ENCODE assay signal across 15 cellular contexts in the genomic region with DNA sequence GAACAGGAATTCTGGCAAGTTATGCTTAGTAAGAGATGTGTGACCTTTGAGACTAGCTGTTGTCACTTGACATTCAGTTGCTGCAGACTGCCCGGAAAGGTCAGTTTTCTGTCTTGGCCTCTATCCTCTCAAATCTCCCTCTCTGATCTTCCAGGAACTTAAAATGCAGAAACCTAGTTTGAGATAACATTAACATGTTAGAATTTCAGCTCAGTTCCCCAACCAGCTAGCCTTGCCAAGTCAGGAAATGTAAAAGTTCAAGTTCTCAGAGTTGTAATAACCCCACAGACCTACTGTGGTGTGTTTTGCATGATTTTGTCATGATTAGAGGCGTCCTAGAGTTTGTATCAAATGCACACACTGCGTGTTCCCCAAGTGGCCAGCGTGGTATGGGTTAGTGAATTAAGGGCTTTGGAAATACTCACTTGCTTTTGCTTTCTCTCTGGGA. TPM values are rescaled to one million over a fixed set of nuclear protein-coding genes. Genes with fewer than 3 reads are reported as not detected.
A peak's percentile ranks its signal among the peaks of the same experiment; 100 is the strongest.
DNase-seq lines count a peak whose midpoint lies in the region; ATAC-seq and TF ChIP-seq lines count a peak whose summit lies in the region.
"Had no signal": no experiment of that assay in that cellular context is flagged by ENCODE, and none has a peak within 500 bp of the region (broad histone marks: within the 10 kb centered on the region; RNA-seq: fewer than 3 reads in every experiment).

No MANE protein-coding gene starts in this region.

- TF ChIP-seq CTCF in heart right ventricle (IDR thresholded peaks at IDR 0.05), result no peak
- TF ChIP-seq CTCF in activated B cell treated with CpG ODN at 0.5 μM for 24 hours (IDR thresholded peaks at IDR 0.05), result no peak
- TF ChIP-seq CTCF in gastrocnemius medialis (IDR thresholded peaks at IDR 0.05 in 4 of 5, conservative IDR thresholded peaks at IDR 0.05 in 1 of 5), result no peak

- no peak overlapping the region for H3K9ac ChIP-seq in GM23248

- intact Hi-C loops in Right ventricle myocardium inferior (cut with DNase I), result loop anchor here (2.0 kb wide), 1 partner anchor 42 kb away; no protein-coding TSS in a partner anchor
- intact Hi-C loops in heart right ventricle (cut with DNase I), result loop anchor here in 2 of 10 donors (5.0 kb wide), 2 partner anchors 42 to 47 kb away; a partner anchor contains a TSS
- intact Hi-C loops in activated B cell treated with CpG ODN at 0.5 μM for 24 hours (cut with micrococcal nuclease), result loop anchor here (1.0 to 2.0 kb wide), 3 partner anchors 8 to 52 kb away; a partner anchor contains a TSS
- intact Hi-C loops in gastrocnemius medialis (cut with DNase I; ENCODE audit: low total_unique reads), result no loop called here

- H3K9me3 ChIP-seq in heart right ventricle (no peaks in the 10 kb centered on the region), GM23248 (ENCODE audit: low read depth) (no peaks in the 10 kb centered on the region), gastrocnemius medialis (no peaks in the 10 kb centered on the region)
- H3K9me3 ChIP-seq: right atrium auricular region, upper lobe of right lung had no signal

- H3F3A ChIP-seq in GM23248 (ENCODE audit: insufficient read depth), result no peaks in the 10 kb centered on the region

- H3K27me3 Mint-ChIP-seq in activated B cell treated with CpG ODN at 0.5 μM for 24 hours (no peaks in the 10 kb centered on the region), immature natural killer cell (ENCODE audit: low read depth in 3 of 3) (peaks cover 0 to 8% (median 7%) of the 10 kb centered on the region in 3 donors)
- H3K27me3 Mint-ChIP-seq in stimulated activated naive CD8-positive, alpha-beta T cell treated with anti-CD3 and anti-CD28 coated beads, Interleukin-15, amount 100 ng/mL, for 72 hours, result no peaks in the 10 kb centered on the region

- H3K27ac Mint-ChIP-seq in activated B cell treated with CpG ODN at 0.5 μM for 24 hours, result peak overlapping the region; percentile 72
- peak overlapping the region; percentile 48 to 88 (median 80) for H3K27ac Mint-ChIP-seq in immature natural killer cell
- H3K27ac Mint-ChIP-seq in stimulated activated naive CD8-positive, alpha-beta T cell treated with anti-CD3 and anti-CD28 coated beads, Interleukin-15, amount 100 ng/mL, for 72 hours, result peak overlapping the region in 1 of 2 donors; percentile 10

- H3K4me3 Mint-ChIP-seq in activated B cell treated with CpG ODN at 0.5 μM for 24 hours (peak overlapping the region; percentile 40), immature natural killer cell (peak overlapping the region; percentile 19 to 88 (median 57))
- peak overlapping the region; percentile 74 to 77 for H3K4me3 Mint-ChIP-seq in stimulated activated naive CD8-positive, alpha-beta T cell treated with anti-CD3 and anti-CD28 coated beads, Interleukin-15, amount 100 ng/mL, for 72 hours

- H3K36me3 Mint-ChIP-seq in activated B cell treated with CpG ODN at 0.5 μM for 24 hours (ENCODE audit: low read depth), result peaks cover 22% of the 10 kb centered on the region
- peaks cover 0 to 8% (median 8%) of the 10 kb centered on the region in 3 donors for H3K36me3 Mint-ChIP-seq in immature natural killer cell

- WGBS in heart right ventricle, 2 donors, result 62 to 63% methylated on average over 4 of the region's 4 CpGs
- WGBS in GM23248 (ENCODE audit: low coverage in 1 of 2, low lambda C conversion rate in 2 of 2, missing lambda C conversion rate in 2 of 2), 2 experiments, result 68 to 77% methylated on average over 4 of the region's 4 CpGs

- DNase-seq in Right ventricle myocardium inferior (ENCODE audit: missing footprints), result peak; percentile 58
- no peak for DNase-seq in heart right ventricle
- no peak for DNase-seq in activated B cell treated with CpG ODN at 0.5 μM for 24 hours
- peak; percentile 15 to 58 (median 35) for DNase-seq in immature natural killer cell
- peak; percentile 27 to 63 for DNase-seq in stimulated activated naive CD8-positive, alpha-beta T cell treated with anti-CD3 and anti-CD28 coated beads, Interleukin-15, amount 100 ng/mL, for 72 hours
- DNase-seq in stimulated activated CD4-positive, alpha-beta T cell treated with anti-CD3 and anti-CD28 coated beads, Interleukin-12 subunit alpha, Interleukin-12 subunit beta, amount 100 ng/mL, for 4 hours, result no peak
- no peak for DNase-seq in GM23248
- DNase-seq in gastrocnemius medialis, result no peak
- DNase-seq: activated effector memory CD4-positive, alpha-beta T cell treated with anti-CD3 and anti-CD28 coated beads, Interleukin-2, amount 50 U/mL, for 16 hours; brain microvascular endothelial cell; GOT3; stimulated activated CD4-positive, alpha-beta T cell treated with anti-CD3 and anti-CD28 coated beads, Interleukin-2, amount 100 ng/mL, for 48 hours; upper lobe of right lung had no signal

- H3K4me1 ChIP-seq in heart right ventricle, result peaks cover 7 to 87% (median 53%) of the 10 kb centered on the region in 9 donors
- no peaks in the 10 kb centered on the region for H3K4me1 ChIP-seq in GM23248 (ENCODE audit: insufficient read depth)
- H3K4me1 ChIP-seq in gastrocnemius medialis, result peaks cover 17 to 22% of the 10 kb centered on the region in 2 donors

- H3K9me3 Mint-ChIP-seq in activated B cell treated with CpG ODN at 0.5 μM for 24 hours, result no peaks in the 10 kb centered on the region
- peaks cover 0 to 3% (median 0%) of the 10 kb centered on the region in 6 donors for H3K9me3 Mint-ChIP-seq in immature natural killer cell
- no peaks in the 10 kb centered on the region for H3K9me3 Mint-ChIP-seq in stimulated activated naive CD8-positive, alpha-beta T cell treated with anti-CD3 and anti-CD28 coated beads, Interleukin-15, amount 100 ng/mL, for 72 hours

- H2AFZ ChIP-seq in GM23248, result no peak overlapping the region

- CTCF ChIA-PET in activated B cell treated with CpG ODN at 0.5 μM for 24 hours (lab: Charles Lee), result interaction anchor here (0.9 to 1.6 kb wide), 3 partner anchors 70 to 120 kb away, joined by 3 to 5 read pairs (median 4); no protein-coding TSS in a partner anchor

- ATAC-seq in Right ventricle myocardium inferior (no peak), heart right ventricle (no peak), activated B cell treated with CpG ODN at 0.5 μM for 24 hours (ENCODE audit: low read depth) (no peak), gastrocnemius medialis (no peak)
- ATAC-seq in stimulated activated naive CD8-positive, alpha-beta T cell treated with anti-CD3 and anti-CD28 coated beads, Interleukin-15, amount 100 ng/mL, for 72 hours, result peak; percentile 67

- no peak overlapping the region for H3K4me2 ChIP-seq in GM23248 (ENCODE audit: unreplicated experiment)

- no peaks in the 10 kb centered on the region for H3K9me2 ChIP-seq in GM23248 (ENCODE audit: insufficient read depth)

- H3K4me3 ChIP-seq in heart right ventricle, result no peak overlapping the region
- no peak overlapping the region for H3K4me3 ChIP-seq in GM23248
- H3K4me3 ChIP-seq in gastrocnemius medialis, result no peak overlapping the region
- H3K4me3 ChIP-seq: lung, right atrium auricular region, upper lobe of right lung had no signal

- H3K36me3 ChIP-seq in heart right ventricle (peaks cover 0 to 10% (median 0%) of the 10 kb centered on the region in 9 donors), GM23248 (ENCODE audit: low read depth) (no peaks in the 10 kb centered on the region), gastrocnemius medialis (no peaks in the 10 kb centered on the region)
- H3K36me3 ChIP-seq: brain microvascular endothelial cell, right atrium auricular region, upper lobe of right lung had no signal

- POLR2A ChIA-PET in activated B cell treated with CpG ODN at 0.5 μM for 24 hours (lab: Charles Lee), result interaction anchor here (0.7 to 7.2 kb wide), 13 partner anchors 11 to 121 kb away, joined by 3 to 60 read pairs (median 5); a partner anchor contains a TSS

- no peak for TF ChIP-seq POLR2A in gastrocnemius medialis (IDR thresholded peaks at IDR 0.05)

- in situ Hi-C loops in GM23248 (cut with MboI), result no loop called here
- in situ Hi-C loops in gastrocnemius medialis (cut with MboI; ENCODE audit: low sequenced_read_pairs in 4 of 4), result no loop called here

- no peaks in the 10 kb centered on the region for H3K27me3 ChIP-seq in heart right ventricle
- H3K27me3 ChIP-seq in GM23248 (replicated peaks; ENCODE audit: insufficient read depth), result no peaks in the 10 kb centered on the region
- H3K27me3 ChIP-seq in gastrocnemius medialis, result no peaks in the 10 kb centered on the region
- H3K27me3 ChIP-seq: brain microvascular endothelial cell, right atrium auricular region, upper lobe of right lung had no signal

- H3K27ac ChIP-seq in heart right ventricle (no peak overlapping the region), GM23248 (no peak overlapping the region), gastrocnemius medialis (no peak overlapping the region)
- H3K27ac ChIP-seq: brain microvascular endothelial cell, right atrium auricular region, upper lobe of right lung had no signal

- peaks cover 93% of the 10 kb centered on the region for H3K4me1 Mint-ChIP-seq in activated B cell treated with CpG ODN at 0.5 μM for 24 hours
- peaks cover 71 to 75% of the 10 kb centered on the region in 2 donors for H3K4me1 Mint-ChIP-seq in immature natural killer cell
- peaks cover 78% of the 10 kb centered on the region for H3K4me1 Mint-ChIP-seq in stimulated activated naive CD8-positive, alpha-beta T cell treated with anti-CD3 and anti-CD28 coated beads, Interleukin-15, amount 100 ng/mL, for 72 hours

- no peaks in the 10 kb centered on the region for H3K79me2 ChIP-seq in GM23248 (ENCODE audit: insufficient read depth)

- no peaks in the 10 kb centered on the region for H4K20me1 ChIP-seq in GM23248 (ENCODE audit: insufficient read depth)

RNA-seq across cellular contexts. Expression of a gene that starts 46.6 kb away (rescaled TPM):
- total RNA-seq in Right ventricle myocardium inferior (50.0 TPM), heart right ventricle (10 to 100 TPM; 43.4 to 70.4 (median 52.5) TPM), activated B cell treated with CpG ODN at 0.5 μM for 24 hours (137 and 153 TPM in 2 replicates), gastrocnemius medialis (10 to 100 TPM; 53.4 to 70.7 (median 61.3) TPM)
- polyA plus RNA-seq in heart right ventricle (10 to 100 TPM; 32.0 to 37.1 TPM), immature natural killer cell (10 to 100 TPM; 55.0 to 80.1 (median 65.3) TPM), GM23248 (2016; fragmentation: Nextera tagmentation; extraction: Ambion mirVana) (15.7 and 18.1 TPM in 2 replicates)
- total RNA-seq in GM23248 (2014; rRNA removed; shearing (Covaris generic)), result 12.4 and 14.9 TPM in 2 replicates

RNA-seq across cellular contexts. Expression of a gene that starts 52.7 kb away (rescaled TPM):
- total RNA-seq in Right ventricle myocardium inferior, result 0.68 TPM
- 1 to 10 TPM in 2 of 10 donors, under 1 TPM in 7, not detected in 1; 0.05 to 3.6 (median 0.32) TPM for total RNA-seq in heart right ventricle
- under 1 TPM; 0.04 to 0.15 TPM for polyA plus RNA-seq in heart right ventricle
- 417 and 426 TPM in 2 replicates for total RNA-seq in activated B cell treated with CpG ODN at 0.5 μM for 24 hours
- polyA plus RNA-seq in immature natural killer cell, result under 1 TPM; 0.41 to 0.98 (median 0.51) TPM
- not detected in 2 replicates for total RNA-seq in GM23248 (2014; rRNA removed; shearing (Covaris generic))
- 0.23 and 0.70 TPM in 2 replicates for polyA plus RNA-seq in GM23248 (2016; fragmentation: Nextera tagmentation; extraction: Ambion mirVana)
- under 1 TPM in 3 of 4 donors, not detected in 1; 0.26 to 0.56 (median 0.31) TPM for total RNA-seq in gastrocnemius medialis

Comparison
In these comparisons a context has a peak if more than half of its experiments do, and no peak if none do; other contexts are left out.
1. DNase-seq: peak in Right ventricle myocardium inferior (single experiment), immature natural killer cell (3 of 3) and stimulated activated naive CD8-positive, alpha-beta T cell treated with anti-CD3 and anti-CD28 coated beads, Interleukin-15, amount 100 ng/mL, for 72 hours (2 of 2); none in heart right ventricle (0 of 2), activated B cell treated with CpG ODN at 0.5 μM for 24 hours (single experiment), stimulated activated CD4-positive, alpha-beta T cell treated with anti-CD3 and anti-CD28 coated beads, Interleukin-12 subunit alpha, Interleukin-12 subunit beta, amount 100 ng/mL, for 4 hours (single experiment), GM23248 (single experiment) and gastrocnemius medialis (0 of 2).
2. RNA of a gene that starts 52.7 kb away (total RNA-seq): 417 to 426 TPM in activated B cell treated with CpG ODN at 0.5 μM for 24 hours; 0.68 TPM in Right ventricle myocardium inferior (single experiment), 0.05 to 3.6 TPM in heart right ventricle, 0.26 to 0.56 TPM in gastrocnemius medialis and not detected in GM23248; every median in the first group is over 10 times any median in the second.
3. Peak in every context shown above with its lines, with median percentiles within 50 percentile points of each other: H3K4me3 Mint-ChIP-seq.